ENCODE assay signal across 5 cellular contexts in the genomic region with DNA sequence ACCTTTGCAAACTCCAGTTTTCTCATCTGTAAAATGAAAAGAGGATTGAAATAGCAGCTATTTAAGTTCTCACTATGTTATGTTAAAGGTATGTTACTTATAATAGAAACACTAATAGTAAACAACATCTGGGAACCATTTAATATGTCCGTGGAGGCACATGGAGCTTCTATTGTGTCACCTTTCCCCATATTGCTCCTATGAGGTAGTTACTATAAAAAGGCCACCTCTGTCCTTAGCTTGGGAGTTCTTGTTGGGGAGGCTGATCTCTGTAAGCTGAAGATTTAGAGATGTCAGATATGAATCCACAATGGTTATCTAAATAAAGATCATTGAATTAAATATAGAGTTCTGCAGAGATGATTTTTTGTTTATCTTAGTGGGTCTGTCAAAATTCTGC.
"Had no signal": no experiment of that assay in that cellular context is flagged by ENCODE, and none has a peak within 500 bp of the region (broad histone marks: within the 10 kb centered on the region; RNA-seq: fewer than 3 reads in every experiment).

No MANE protein-coding gene starts in this region.

- H3K4me3 ChIP-seq: GM23338, K562 had no signal

- DNase-seq: H9, HCEC 1CT, IMR-90 had no signal

- ATAC-seq: GM23338, K562 had no signal
